Comparison of ENCODE assay signal across 8 cellular contexts in genomic region chr10:931326-932318, GRCh38. TPM values are rescaled to one million over a fixed set of nuclear protein-coding genes. Genes with fewer than 3 reads are reported as not detected.
A peak's percentile ranks its signal among the peaks of the same experiment; 100 is the strongest.
DNase-seq lines count a peak whose midpoint lies in the region; ATAC-seq and TF ChIP-seq lines count a peak whose summit lies in the region.

LARP4B (minus strand) TSS chr10:931705; CDS start chr10:885721, 45,984 bp downstream.

- peaks cover 30% of the 10 kb centered on the region for H3K4me1 Mint-ChIP-seq in activated CD4-positive, alpha-beta T cell treated with anti-CD3 and anti-CD28 coated beads, Interleukin-2, amount 10 ng/mL, durations not matched to agents 24 days and 14 days

- H3K36me3 Mint-ChIP-seq in activated CD4-positive, alpha-beta T cell treated with anti-CD3 and anti-CD28 coated beads, Interleukin-2, amount 10 ng/mL, durations not matched to agents 24 days and 14 days (ENCODE audit: low read depth): peaks cover 21% of the 10 kb centered on the region

- no peaks in the 10 kb centered on the region for H3K9me3 ChIP-seq in BLaER1 treated with 17β-estradiol and CSF1 and Interleukin-3, amounts not matched to agents 10 nM and 100 nM (replicated peaks in 1 of 11)
- no peaks in the 10 kb centered on the region for H3K9me3 ChIP-seq in colonic mucosa

- H3K4me3 Mint-ChIP-seq in activated CD4-positive, alpha-beta T cell treated with anti-CD3 and anti-CD28 coated beads, Interleukin-2, amount 10 ng/mL, durations not matched to agents 24 days and 14 days: peak within 1 kb of the TSS; percentile 92

- H4K20me1 ChIP-seq in BLaER1 treated with 17β-estradiol and CSF1 and Interleukin-3, amounts not matched to agents 10 nM and 100 nM: peaks cover 39 to 48% (median 45%) of the 10 kb centered on the region in 11 experiments

- peak within 1 kb of the TSS; percentile 90 to 97 (median 96) for H3K4me3 ChIP-seq in BLaER1 treated with 17β-estradiol and CSF1 and Interleukin-3, amounts not matched to agents 10 nM and 100 nM
- peak within 1 kb of the TSS; percentile 49 for H3K4me3 ChIP-seq in colonic mucosa

- peak; percentile 92 for ATAC-seq in GM19351 (IDR thresholded peaks at IDR 0.05; ENCODE audit: unreplicated experiment)
- ATAC-seq in HG03520 (IDR thresholded peaks at IDR 0.05; ENCODE audit: unreplicated experiment): peak; percentile 93

- H3K4me2 ChIP-seq in BLaER1 treated with 17β-estradiol and CSF1 and Interleukin-3, amounts not matched to agents 10 nM and 100 nM: peak within 1 kb of the TSS; percentile 78 to 94 (median 86)

- no peaks in the 10 kb centered on the region for H3K27me3 Mint-ChIP-seq in activated CD4-positive, alpha-beta T cell treated with anti-CD3 and anti-CD28 coated beads, Interleukin-2, amount 10 ng/mL, durations not matched to agents 24 days and 14 days

- peak within 1 kb of the TSS; percentile 97 to 100 (median 98) for H3K27ac ChIP-seq in BLaER1 treated with 17β-estradiol and CSF1 and Interleukin-3, amounts not matched to agents 10 nM and 100 nM
- H3K27ac ChIP-seq in colonic mucosa: peak within 1 kb of the TSS; percentile 73
- peak within 1 kb of the TSS; percentile 93 for H3K27ac ChIP-seq in layer of hippocampus (ENCODE audit: low read depth, low read length)

- peaks cover 40 to 68% (median 54%) of the 10 kb centered on the region in 10 experiments for H3K4me1 ChIP-seq in BLaER1 treated with 17β-estradiol and CSF1 and Interleukin-3, amounts not matched to agents 10 nM and 100 nM
- H3K4me1 ChIP-seq in colonic mucosa: peaks cover 6% of the 10 kb centered on the region

- no peaks in the 10 kb centered on the region for H3K9me3 Mint-ChIP-seq in activated CD4-positive, alpha-beta T cell treated with anti-CD3 and anti-CD28 coated beads, Interleukin-2, amount 10 ng/mL, durations not matched to agents 24 days and 14 days

- peak within 1 kb of the TSS; percentile 96 for H3K27ac Mint-ChIP-seq in activated CD4-positive, alpha-beta T cell treated with anti-CD3 and anti-CD28 coated beads, Interleukin-2, amount 10 ng/mL, durations not matched to agents 24 days and 14 days

- DNase-seq in NCI-H526 treated with DMSO at 0.1 percent for 48 hours (lab: John Stamatoyannopoulos, UW) (peak; percentile 82), colonic mucosa (peak; percentile 97)
- DNase-seq in activated CD4-positive, alpha-beta T cell treated with anti-CD3 and anti-CD28 coated beads, Interleukin-2, amount 10 ng/mL, durations not matched to agents 24 days and 14 days: peak; percentile 100
- DNase-seq in stimulated activated CD4-positive, alpha-beta T cell treated with anti-CD3 and anti-CD28 coated beads, Interleukin-1b, Interleukin-23, amount 100 ng/mL, for 24 hours (ENCODE audit: low read depth in 4 of 4, low spot score in 1 of 4): peak; percentile 83 to 94 (median 90)

- H3K27me3 ChIP-seq in BLaER1 treated with 17β-estradiol and CSF1 and Interleukin-3, amounts not matched to agents 10 nM and 100 nM: peaks cover 0 to 6% (median 0%) of the 10 kb centered on the region in 11 experiments; a peak in 2 of 22 replicates
- no peaks in the 10 kb centered on the region for H3K27me3 ChIP-seq in colonic mucosa
- no peaks in the 10 kb centered on the region for H3K27me3 ChIP-seq in layer of hippocampus (ENCODE audit: control insufficient read depth, insufficient read depth, low read length)

- peak within 1 kb of the TSS; percentile 99 to 100 (median 99) for H3K9ac ChIP-seq in BLaER1 treated with 17β-estradiol and CSF1 and Interleukin-3, amounts not matched to agents 10 nM and 100 nM
- peak within 1 kb of the TSS; percentile 81 to 92 for H3K9ac ChIP-seq in colonic mucosa (ENCODE audit: low read depth in 2 of 2, low read length in 2 of 2)

- TF ChIP-seq CTCF in colonic mucosa (IDR thresholded peaks at IDR 0.05): no peak

- intact Hi-C loops in activated CD4-positive, alpha-beta T cell treated with anti-CD3 and anti-CD28 coated beads, Interleukin-2, amount 10 ng/mL, durations not matched to agents 24 days and 14 days (cut with micrococcal nuclease): loop anchor here (1.0 kb wide), 3 partner anchors 57 to 125 kb away; partner anchors contain the start of genes GTPBP4, IDI1 and WDR37
- intact Hi-C loops in colonic mucosa (cut with DNase I): loop anchor here (10.0 kb wide), 1 partner anchor 123 kb away; the partner anchor contains the start of gene WDR37

- H3K36me3 ChIP-seq in BLaER1 treated with 17β-estradiol and CSF1 and Interleukin-3, amounts not matched to agents 10 nM and 100 nM: peaks cover 2 to 25% (median 9%) of the 10 kb centered on the region in 11 experiments
- no peaks in the 10 kb centered on the region for H3K36me3 ChIP-seq in colonic mucosa

RNA-seq across cellular contexts. Expression of gene LARP4B, which starts in this region (rescaled TPM):
- 167 and 169 TPM in 2 replicates for total RNA-seq in activated CD4-positive, alpha-beta T cell treated with anti-CD3 and anti-CD28 coated beads, Interleukin-2, amount 10 ng/mL, durations not matched to agents 24 days and 14 days
- total RNA-seq in colonic mucosa: 100 to 1,000 TPM; 129 to 136 TPM

Comparison
In these comparisons a context has a peak if more than half of its experiments do, and no peak if none do; other contexts are left out.
1. Peak in every context shown above with its lines: DNase-seq, ATAC-seq, H3K4me3 ChIP-seq and H3K27ac ChIP-seq.